1 cellular context compared by ENCODE assay signal in genomic region chr11:20363149-20363499, GRCh38.
TF ChIP-seq lines count a peak whose summit lies in the region.

No MANE protein-coding gene starts in this region.

TF ChIP-seq in K562, 482 proteins besides CTCF, POLR2A, EP300 and RAD21 (continued from another document):
- TF ChIP-seq OTX1 (CRISPR knock-in tag; IDR thresholded peaks at IDR 0.05) (peak; percentile 67; the same call in 1 of the 2 replicates), ZNF184 (CRISPR knock-in tag; IDR thresholded peaks at IDR 0.05) (no peak), ZC3H4 (CRISPR knock-in tag; IDR thresholded peaks at IDR 0.05; ENCODE audit: borderline replicate concordance) (no peak), ZNF551 (CRISPR knock-in tag; IDR thresholded peaks at IDR 0.05) (no peak), ZC3H8 (IDR thresholded peaks at IDR 0.05) (no peak), SMARCA4 (IDR thresholded peaks at IDR 0.05) (0 out of 2 replicates have a peak, but pooled peaks have one; percentile 13), MLX (CRISPR knock-in tag; conservative IDR thresholded peaks at IDR 0.05) (no peak), BDP1 (IDR thresholded peaks at IDR 0.05; ENCODE audit: insufficient read depth, insufficient read length) (no peak), E2F3 (CRISPR knock-in tag; IDR thresholded peaks at IDR 0.05) (no peak), DNMT1 (IDR thresholded peaks at IDR 0.05) (0 out of 2 replicates have a peak, but pooled peaks have one; percentile 86), SIRT6 (IDR thresholded peaks at IDR 0.05; ENCODE audit: low read depth, low read length) (no peak), PBX2 (CRISPR knock-in tag; IDR thresholded peaks at IDR 0.05; ENCODE audit: low read depth) (no peak), PBX2 (tag; conservative IDR thresholded peaks at IDR 0.05; ENCODE audit: low read depth) (0 out of 2 replicates have a peak, but pooled peaks have one; percentile 10), NFIC (IDR thresholded peaks at IDR 0.05) (0 out of 2 replicates have a peak, but pooled peaks have one; percentile 4), PYGO2 (tag; IDR thresholded peaks at IDR 0.05) (0 out of 2 replicates have a peak, but pooled peaks have one; percentile 50), ZNF407 (IDR thresholded peaks at IDR 0.05; ENCODE audit: low read depth) (peak; percentile 37; the same call in 1 of the 2 replicates), POLR2AphosphoS2 (IDR thresholded peaks at IDR 0.05; ENCODE audit: low read length) (no peak), FOXA3 (CRISPR knock-in tag; conservative IDR thresholded peaks at IDR 0.05 in 1 of 2, IDR thresholded peaks at IDR 0.05 in 1 of 2) (0 out of 4 replicates have a peak, but pooled peaks of 1 of the 2 experiments have one; percentile 6), HBP1 (CRISPR knock-in tag; IDR thresholded peaks at IDR 0.05) (0 out of 2 replicates have a peak, but pooled peaks have one; percentile 69), ZNF316 (IDR thresholded peaks at IDR 0.05) (0 out of 2 replicates have a peak, but pooled peaks have one; percentile 18), ZSCAN32 (CRISPR knock-in tag; IDR thresholded peaks at IDR 0.05) (no peak), ARNT (IDR thresholded peaks at IDR 0.05) (peak; percentile 37 to 66; a peak in 2 of 4 replicates), ELF4 (CRISPR knock-in tag; IDR thresholded peaks at IDR 0.05) (0 out of 2 replicates have a peak, but pooled peaks have one; percentile 46), THRAP3 (IDR thresholded peaks at IDR 0.05; ENCODE audit: borderline replicate concordance) (peak; percentile 82; the same call in 1 of the 2 replicates), KAT8 (IDR thresholded peaks at IDR 0.05; ENCODE audit: low read depth) (no peak), SOX6 (IDR thresholded peaks at IDR 0.05) (no peak)
